In genomic region chr2:175834472-175834871, GRCh38 we compare ENCODE assay signal across 23 cellular contexts.
DNase-seq lines count a peak whose midpoint lies in the region; ATAC-seq and TF ChIP-seq lines count a peak whose summit lies in the region.
"Had no signal": no experiment of that assay in that cellular context is flagged by ENCODE, and none has a peak within 500 bp of the region (broad histone marks: within the 10 kb centered on the region; RNA-seq: fewer than 3 reads in every experiment).

No MANE protein-coding gene starts in this region.

- POLR2A ChIA-PET in WTC11 (lab: Charles Lee), result interaction anchor here (0.6 kb wide), 1 partner anchor 49 kb away, joined by 3 read pairs; no protein-coding TSS in a partner anchor

- H3K14ac ChIP-seq in neuronal stem cell (ENCODE audit: low read length), result no peak overlapping the region

- H3K27me3 Mint-ChIP-seq in WTC11 (ENCODE audit: low read depth), result no peaks in the 10 kb centered on the region

- TF ChIP-seq CTCF in WTC11 (IDR thresholded peaks at IDR 0.05), result no peak
- no peak for TF ChIP-seq CTCF in right lobe of liver (IDR thresholded peaks at IDR 0.05)

- no peak overlapping the region for H3K4me2 ChIP-seq in neuronal stem cell (ENCODE audit: insufficient read depth, low read length, poor library complexity, severe bottlenecking)

- H3K36me3 Mint-ChIP-seq in WTC11, result no peaks in the 10 kb centered on the region
- H3K36me3 Mint-ChIP-seq: activated naive CD4-positive, alpha-beta T cell treated with anti-CD3 and anti-CD28 coated beads, Interleukin-2, amount 50 U/mL, for 24 hours; stimulated activated effector memory CD8-positive, alpha-beta T cell treated with anti-CD3 and anti-CD28 coated beads, Interleukin-12 subunit alpha, Interleukin-12 subunit beta, amount 100 ng/mL, for 72 hours had no signal

- H2BK15ac ChIP-seq in neuronal stem cell (ENCODE audit: low read length), result no peak overlapping the region

- H2AK5ac ChIP-seq in neuronal stem cell (ENCODE audit: low read depth, low read length), result no peak overlapping the region

- H3K9me3 ChIP-seq in neuronal stem cell (replicated peaks in 1 of 2; ENCODE audit: control insufficient read depth in 2 of 2, insufficient read depth in 1 of 2, low read depth in 1 of 2, low read length in 2 of 2) (no peaks in the 10 kb centered on the region), right cardiac atrium (ENCODE audit: control insufficient read depth, low read length) (no peaks in the 10 kb centered on the region), right lobe of liver (no peaks in the 10 kb centered on the region)
- H3K9me3 ChIP-seq: ascending aorta, heart right ventricle, SJSA1, testis had no signal

- H3K4ac ChIP-seq in neuronal stem cell (ENCODE audit: low read length), result no peak overlapping the region

- DNase-seq in NCI-H526 (lab: John Stamatoyannopoulos, UW) (peak; percentile 24 to 34), NCI-H526 treated with DMSO at 0.1 percent for 48 hours (lab: John Stamatoyannopoulos, UW) (no peak), NCI-H2227 (lab: John Stamatoyannopoulos, UW; ENCODE audit: unreplicated experiment) (peak; percentile 50), WTC11 (ENCODE audit: low spot score) (peak; percentile 15), neuronal stem cell (ENCODE audit: low spot score) (no peak), right cardiac atrium (no peak), SIG-M5 treated with dmso at 0.1 percent for 504 hours (lab: John Stamatoyannopoulos, UW; ENCODE audit: unreplicated experiment) (no peak), right lobe of liver (no peak)
- DNase-seq: activated CD8-positive, alpha-beta T cell treated with anti-CD3 and anti-CD28 coated beads, Interleukin-2, amount 10 ng/mL, durations not matched to agents 7 days and 5 days; activated T-cell treated with anti-CD3 and anti-CD28 coated beads, Interleukin-2, amount 50 U/mL, for 4 hours; heart right ventricle; KBM-7; MV-4-11; T-helper 2 cell; testis; WERI-Rb-1 had no signal

- H3K4me1 ChIP-seq in neuronal stem cell (ENCODE audit: control insufficient read depth in 2 of 2, insufficient read depth in 1 of 2, low read depth in 1 of 2, low read length in 2 of 2), result peaks cover 4 to 9% of the 10 kb centered on the region in 2 donors
- H3K4me1 ChIP-seq in right cardiac atrium (ENCODE audit: control insufficient read depth, insufficient read depth, low read length), result no peaks in the 10 kb centered on the region
- H3K4me1 ChIP-seq in right lobe of liver, result no peaks in the 10 kb centered on the region
- H3K4me1 ChIP-seq: testis had no signal

- no peak overlapping the region for H2BK5ac ChIP-seq in neuronal stem cell (ENCODE audit: low read length)

- TF ChIP-seq POLR2A in right lobe of liver (IDR thresholded peaks at IDR 0.05), result no peak

- H2BK12ac ChIP-seq in neuronal stem cell (ENCODE audit: low read length), result no peak overlapping the region

- 0 out of 2 replicates have a peak overlapping the region, but pooled peaks have one; percentile 27 for H3K27ac Mint-ChIP-seq in WTC11
- H3K27ac Mint-ChIP-seq: activated CD8-positive, alpha-beta T cell treated with anti-CD3 and anti-CD28 coated beads, Interleukin-2, amount 10 ng/mL, durations not matched to agents 7 days and 5 days; activated naive CD4-positive, alpha-beta T cell treated with anti-CD3 and anti-CD28 coated beads, Interleukin-2, amount 50 U/mL, for 24 hours; stimulated activated effector memory CD8-positive, alpha-beta T cell treated with anti-CD3 and anti-CD28 coated beads, Interleukin-12 subunit alpha, Interleukin-12 subunit beta, amount 100 ng/mL, for 72 hours had no signal

- peak overlapping the region; percentile 50 for H2AFZ ChIP-seq in neuronal stem cell (ENCODE audit: low read length)

- H3K27me3 ChIP-seq in neuronal stem cell (ENCODE audit: control insufficient read depth in 3 of 3, insufficient read depth in 3 of 3, low read depth in 1 of 3, low read length in 3 of 3) (no peaks in the 10 kb centered on the region), right cardiac atrium (ENCODE audit: control insufficient read depth, insufficient read depth) (no peaks in the 10 kb centered on the region), right lobe of liver (no peaks in the 10 kb centered on the region)
- H3K27me3 ChIP-seq: ascending aorta, heart right ventricle, SJSA1, testis had no signal

- CTCF ChIA-PET in WTC11 (lab: Charles Lee), result interaction anchor here (1.2 to 1.3 kb wide), 2 partner anchors 30 to 144 kb away, joined by 3 to 5 read pairs; no protein-coding TSS in a partner anchor

- no peak overlapping the region for H3K27ac ChIP-seq in neuronal stem cell (replicated peaks; ENCODE audit: low read length)
- no peak overlapping the region for H3K27ac ChIP-seq in right cardiac atrium (ENCODE audit: low read length)
- no peak overlapping the region for H3K27ac ChIP-seq in right lobe of liver
- H3K27ac ChIP-seq: ascending aorta, C4-2B, heart right ventricle, SJSA1, testis, WERI-Rb-1 had no signal

- no peak overlapping the region for H3K9ac ChIP-seq in neuronal stem cell (ENCODE audit: low read depth, low read length, poor library complexity)

- H3K18ac ChIP-seq in neuronal stem cell (ENCODE audit: low read length), result no peak overlapping the region

- H3K36me3 ChIP-seq in neuronal stem cell (replicated peaks in 1 of 2; ENCODE audit: control insufficient read depth in 2 of 2, insufficient read depth in 2 of 2, low read length in 2 of 2) (no peaks in the 10 kb centered on the region), right lobe of liver (no peaks in the 10 kb centered on the region)
- H3K36me3 ChIP-seq: ascending aorta, heart right ventricle, SJSA1, WERI-Rb-1 had no signal

- intact Hi-C loops in right cardiac atrium (cut with DNase I) (no loop called here), right lobe of liver (cut with DNase I) (no loop called here)

- H3K4me3 ChIP-seq in neuronal stem cell (ENCODE audit: low read length in 2 of 2) (no peak overlapping the region), right cardiac atrium (ENCODE audit: low read length) (no peak overlapping the region), right lobe of liver (no peak overlapping the region)
- H3K4me3 ChIP-seq: ascending aorta, heart right ventricle, lung, SJSA1, testis had no signal

- no peak overlapping the region for H4K91ac ChIP-seq in neuronal stem cell (ENCODE audit: low read depth, low read length, poor library complexity)

- no peak overlapping the region for H2BK120ac ChIP-seq in neuronal stem cell (ENCODE audit: low read depth, low read length)

- H3K4me1 Mint-ChIP-seq in WTC11, result peaks cover 15% of the 10 kb centered on the region
- H3K4me1 Mint-ChIP-seq: activated naive CD4-positive, alpha-beta T cell treated with anti-CD3 and anti-CD28 coated beads, Interleukin-2, amount 50 U/mL, for 24 hours; stimulated activated effector memory CD8-positive, alpha-beta T cell treated with anti-CD3 and anti-CD28 coated beads, Interleukin-12 subunit alpha, Interleukin-12 subunit beta, amount 100 ng/mL, for 72 hours had no signal

- H4K8ac ChIP-seq in neuronal stem cell (ENCODE audit: low read depth, low read length), result no peak overlapping the region

- H3K79me1 ChIP-seq in neuronal stem cell (ENCODE audit: low read depth, low read length), result no peaks in the 10 kb centered on the region

- H3K4me3 Mint-ChIP-seq in WTC11, result no peak overlapping the region
- H3K4me3 Mint-ChIP-seq: activated CD8-positive, alpha-beta T cell treated with anti-CD3 and anti-CD28 coated beads, Interleukin-2, amount 10 ng/mL, durations not matched to agents 7 days and 5 days; activated naive CD4-positive, alpha-beta T cell treated with anti-CD3 and anti-CD28 coated beads, Interleukin-2, amount 50 U/mL, for 24 hours; activated T-cell treated with anti-CD3 and anti-CD28 coated beads, Interleukin-2, amount 50 U/mL, for 4 hours; stimulated activated effector memory CD8-positive, alpha-beta T cell treated with anti-CD3 and anti-CD28 coated beads, Interleukin-12 subunit alpha, Interleukin-12 subunit beta, amount 100 ng/mL, for 72 hours had no signal

- no peak overlapping the region for H3K23ac ChIP-seq in neuronal stem cell (ENCODE audit: low read depth, low read length, poor library complexity)

- no peaks in the 10 kb centered on the region for H3K9me3 Mint-ChIP-seq in WTC11
- H3K9me3 Mint-ChIP-seq: activated naive CD4-positive, alpha-beta T cell treated with anti-CD3 and anti-CD28 coated beads, Interleukin-2, amount 50 U/mL, for 24 hours; activated T-cell treated with anti-CD3 and anti-CD28 coated beads, Interleukin-2, amount 50 U/mL, for 4 hours; stimulated activated effector memory CD8-positive, alpha-beta T cell treated with anti-CD3 and anti-CD28 coated beads, Interleukin-12 subunit alpha, Interleukin-12 subunit beta, amount 100 ng/mL, for 72 hours had no signal

- ATAC-seq in WTC11, result peak; percentile 91
- no peak for ATAC-seq in right cardiac atrium
- no peak for ATAC-seq in right lobe of liver
- ATAC-seq: activated CD8-positive, alpha-beta T cell treated with anti-CD3 and anti-CD28 coated beads, Interleukin-2, amount 10 ng/mL, durations not matched to agents 7 days and 5 days; activated T-cell treated with anti-CD3 and anti-CD28 coated beads, Interleukin-2, amount 50 U/mL, for 4 hours; heart right ventricle; sciatic nerve; stimulated activated effector memory CD8-positive, alpha-beta T cell treated with anti-CD3 and anti-CD28 coated beads, Interleukin-12 subunit alpha, Interleukin-12 subunit beta, amount 100 ng/mL, for 72 hours had no signal

- no CpG with 5 or more reads among the region's 6 CpGs for WGBS in neuronal stem cell (ENCODE audit: extremely low coverage in 2 of 2, insufficient read length in 2 of 2, insufficient replicate concordance in 1 of 2), 2 donors
- WGBS in right cardiac atrium, result 50% methylated on average over 6 of the region's 6 CpGs
- WGBS in right lobe of liver (ENCODE audit: insufficient coverage, low coverage, low lambda C conversion rate, missing lambda C conversion rate), result 33% methylated on average over 6 of the region's 6 CpGs

TF ChIP-seq in WTC11, 78 proteins besides CTCF, POLR2A, EP300 and RAD21 (continues in another document):
- TF ChIP-seq ATF1 (CRISPR knock-in tag; IDR thresholded peaks at IDR 0.05) (no peak), CREM (CRISPR knock-in tag; IDR thresholded peaks at IDR 0.05) (no peak), MXD4 (CRISPR knock-in tag; IDR thresholded peaks at IDR 0.05; ENCODE audit: borderline replicate concordance) (no peak), ESRRA (CRISPR knock-in tag; IDR thresholded peaks at IDR 0.05; ENCODE audit: borderline replicate concordance) (no peak), ZNF416 (CRISPR knock-in tag; IDR thresholded peaks at IDR 0.05) (no peak), FOXJ3 (CRISPR knock-in tag; IDR thresholded peaks at IDR 0.05; ENCODE audit: borderline replicate concordance) (no peak), RORB (CRISPR knock-in tag; IDR thresholded peaks at IDR 0.05) (no peak)

Comparison
In these comparisons a context has a peak if more than half of its experiments do, and no peak if none do; other contexts are left out.
1. DNase-seq: peak in NCI-H526 (2 of 2), NCI-H2227 (single experiment) and WTC11 (single experiment); none in NCI-H526 treated with DMSO at 0.1 percent for 48 hours (single experiment), neuronal stem cell (single experiment), right cardiac atrium (0 of 3), SIG-M5 treated with dmso at 0.1 percent for 504 hours (single experiment) and right lobe of liver (0 of 3).